Comparison of ENCODE assay signal across 13 cellular contexts in the genomic region with DNA sequence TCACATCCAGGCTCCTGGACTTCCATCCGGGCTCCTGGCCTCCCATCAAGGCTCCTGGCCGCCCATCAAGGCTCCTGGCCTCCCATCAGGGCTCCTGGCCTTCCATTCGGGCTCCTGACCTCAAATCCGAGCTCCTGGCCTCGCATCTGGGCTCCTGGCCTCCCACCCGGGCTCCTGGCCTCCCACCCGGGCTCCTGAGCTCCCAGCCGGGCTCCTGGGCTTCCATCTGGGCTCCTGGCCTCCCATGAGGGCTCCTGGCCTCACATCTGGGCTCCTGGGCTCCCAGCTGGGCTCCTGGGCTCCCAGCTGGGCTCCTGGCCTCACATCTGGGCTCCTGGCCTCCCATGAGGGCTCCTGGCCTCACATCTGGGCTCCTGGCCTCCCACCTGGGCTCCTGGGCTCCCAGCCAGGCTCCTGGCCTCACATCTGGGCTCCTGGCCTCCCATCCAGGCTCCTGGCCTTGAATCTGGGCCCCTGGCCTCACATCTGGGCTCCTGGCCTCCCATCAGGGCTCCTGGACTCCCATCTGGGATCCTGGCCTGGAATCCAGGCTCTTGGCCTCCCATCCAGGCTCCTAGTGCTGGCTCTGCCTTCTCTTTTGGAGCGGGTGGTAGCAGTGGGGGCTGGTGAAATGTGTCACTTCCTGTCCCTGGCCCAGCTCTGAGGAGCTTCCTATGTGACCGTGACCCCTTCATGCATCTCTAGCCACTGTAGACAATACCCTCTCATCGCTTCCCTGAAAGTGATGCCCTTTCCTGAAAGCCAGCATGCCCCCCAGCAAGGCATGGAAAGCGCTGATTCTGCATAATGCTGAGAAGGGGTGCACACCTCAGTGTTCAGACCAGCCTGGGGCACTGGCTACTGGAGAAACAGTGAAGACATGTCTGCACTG.
DNase-seq lines count a peak whose midpoint lies in the region; ATAC-seq and TF ChIP-seq lines count a peak whose summit lies in the region.
"Had no signal": no experiment of that assay in that cellular context is flagged by ENCODE, and none has a peak within 500 bp of the region (broad histone marks: within the 10 kb centered on the region; RNA-seq: fewer than 3 reads in every experiment).

No MANE protein-coding gene starts in this region.

- DNase-seq in cardiac septum (ENCODE audit: low spot score) (peak; percentile 66), right atrium auricular region (ENCODE audit: low spot score) (no peak), MV-4-11 (lab: John Stamatoyannopoulos, UW) (peak; percentile 63), immature natural killer cell (peak in 2 of 3 donors; percentile 17 to 24), spleen (peak; percentile 81)
- DNase-seq in effector CD4-positive, alpha-beta T cell: no peak
- DNase-seq: CD4-positive, alpha-beta T cell; NCI-H2107; PC-3 had no signal

- no peak overlapping the region for H3K4me3 ChIP-seq in right atrium auricular region
- H3K4me3 ChIP-seq in spleen: no peak overlapping the region
- H3K4me3 ChIP-seq: cardiac muscle cell had no signal

- intact Hi-C loops in cardiac septum (cut with DNase I) (no loop called here), spleen (cut with DNase I; ENCODE audit: low total_unique reads) (no loop called here)

- no peaks in the 10 kb centered on the region for H3K36me3 Mint-ChIP-seq in immature natural killer cell
- H3K36me3 Mint-ChIP-seq: IgD-negative memory B cell had no signal

- H3K4me1 ChIP-seq in right atrium auricular region: peaks cover 0 to 13% of the 10 kb centered on the region in 2 donors
- H3K4me1 ChIP-seq in spleen: peaks cover 29 to 75% (median 54%) of the 10 kb centered on the region in 6 donors

- no peak overlapping the region for H3K27ac Mint-ChIP-seq in immature natural killer cell
- H3K27ac Mint-ChIP-seq: CD4-positive, alpha-beta T cell; IgD-negative memory B cell had no signal

- TF ChIP-seq CTCF in right atrium auricular region (IDR thresholded peaks at IDR 0.05): no peak
- no peak for TF ChIP-seq CTCF in spleen (IDR thresholded peaks at IDR 0.05 in 8 of 11, conservative IDR thresholded peaks at IDR 0.05 in 3 of 11)

- H3K4me3 Mint-ChIP-seq in immature natural killer cell: peak overlapping the region in 1 of 5 donors; percentile 7
- H3K4me3 Mint-ChIP-seq: CD4-positive, alpha-beta T cell; IgD-negative memory B cell had no signal

- H3K4me1 Mint-ChIP-seq in immature natural killer cell: peaks cover 30 to 46% of the 10 kb centered on the region in 2 donors

- H3K9me3 Mint-ChIP-seq in immature natural killer cell: no peaks in the 10 kb centered on the region
- H3K9me3 Mint-ChIP-seq: CD4-positive, alpha-beta T cell had no signal

- ATAC-seq in HG03025 (IDR thresholded peaks at IDR 0.05; ENCODE audit: low FRiP score, unreplicated experiment): no peak
- no peak for ATAC-seq in GM18498 (IDR thresholded peaks at IDR 0.05; ENCODE audit: unreplicated experiment)
- ATAC-seq: PC-3 had no signal

- 63 to 76% (median 70%) methylated on average over 9 to 12 of the region's 12 CpGs for WGBS in spleen, 5 donors

- H3K27me3 ChIP-seq in right atrium auricular region (no peaks in the 10 kb centered on the region), spleen (replicated peaks in 1 of 7) (peaks cover 0 to 57% (median 9%) of the 10 kb centered on the region in 7 donors)
- H3K27me3 ChIP-seq: cardiac muscle cell had no signal

- H3K9me3 ChIP-seq in right atrium auricular region: no peaks in the 10 kb centered on the region
- no peaks in the 10 kb centered on the region for H3K9me3 ChIP-seq in spleen

- no peak overlapping the region for H3K27ac ChIP-seq in right atrium auricular region
- H3K27ac ChIP-seq in spleen: peak overlapping the region; percentile 32 to 86 (median 76)
- H3K27ac ChIP-seq: cardiac muscle cell had no signal

- peaks cover 11 to 29% (median 27%) of the 10 kb centered on the region in 3 donors for H3K27me3 Mint-ChIP-seq in immature natural killer cell (ENCODE audit: low read depth in 3 of 3)

- no peaks in the 10 kb centered on the region for H3K36me3 ChIP-seq in right atrium auricular region
- no peaks in the 10 kb centered on the region for H3K36me3 ChIP-seq in spleen
- H3K36me3 ChIP-seq: cardiac muscle cell had no signal

- TF ChIP-seq POLR2A in spleen (IDR thresholded peaks at IDR 0.05): no peak

Comparison
In these comparisons a context has a peak if more than half of its experiments do, and no peak if none do; other contexts are left out.
1. DNase-seq: peak in cardiac septum (single experiment), MV-4-11 (single experiment), immature natural killer cell (2 of 3) and spleen (single experiment); none in right atrium auricular region (single experiment) and effector CD4-positive, alpha-beta T cell (single experiment).
2. H3K27ac ChIP-seq: peak in spleen (8 of 8); none in right atrium auricular region (0 of 2).